Comparison of ENCODE assay signal across 8 cellular contexts in genomic region chr17:79796570-79797491, GRCh38. TPM values are rescaled to one million over a fixed set of nuclear protein-coding genes. Genes with fewer than 3 reads are reported as not detected.
A peak's percentile ranks its signal among the peaks of the same experiment; 100 is the strongest.
DNase-seq lines count a peak whose midpoint lies in the region; ATAC-seq and TF ChIP-seq lines count a peak whose summit lies in the region.

TSS of gene CBX8 (minus strand) at chr17:79797077. CDS start at chr17:79796998, 79 bp downstream.

- TF ChIP-seq EP300 in stomach (IDR thresholded peaks at IDR 0.05), result no peak

- no peak for TF ChIP-seq POLR2A in stomach (IDR thresholded peaks at IDR 0.05)

- H3K27me3 ChIP-seq in HAP-1 (ENCODE audit: low read depth), result no peaks in the 10 kb centered on the region
- peaks cover 49% of the 10 kb centered on the region for H3K27me3 ChIP-seq in MM.1S (replicated peaks; ENCODE audit: insufficient read depth, low read length)
- H3K27me3 ChIP-seq in foreskin keratinocyte, result peaks cover 62% of the 10 kb centered on the region
- H3K27me3 ChIP-seq in stomach, result peaks cover 49 to 81% (median 64%) of the 10 kb centered on the region in 3 donors

- peak within 1 kb of the TSS; percentile 95 for H3K27ac Mint-ChIP-seq in neural crest cell (ENCODE audit: unreplicated experiment)

- H3K27me3 Mint-ChIP-seq in neural crest cell (ENCODE audit: low read depth), result peaks cover 85% of the 10 kb centered on the region

- H3K4me1 Mint-ChIP-seq in neural crest cell, result peaks cover 49% of the 10 kb centered on the region

- peak within 1 kb of the TSS; percentile 98 for H3K4me2 ChIP-seq in MM.1S (ENCODE audit: low read depth, low read length)

- ATAC-seq in foreskin keratinocyte, result peak; percentile 83

- no peaks in the 10 kb centered on the region for H3F3A ChIP-seq in MM.1S (ENCODE audit: insufficient read depth, low read length)

- TF ChIP-seq CTCF in MM.1S (IDR thresholded peaks at IDR 0.05; ENCODE audit: low read length) (no peak), foreskin keratinocyte (conservative IDR thresholded peaks at IDR 0.05) (peak; percentile 57), neural crest cell (conservative IDR thresholded peaks at IDR 0.05) (no peak), stomach (IDR thresholded peaks at IDR 0.05) (peak in 3 of 7 experiments; percentile 12 to 41 (median 40))

- WGBS in stomach, 5 donors, result 0 to 2% (median 1%) methylated on average over 38 to 92 of the region's 92 CpGs

- H3K9me3 ChIP-seq in ES-I3 (ENCODE audit: control insufficient read depth, insufficient read depth, low read length), result peaks cover under 1% of the 10 kb centered on the region; the same call in 1 of the 2 replicates
- H3K9me3 ChIP-seq in HAP-1, result no peaks in the 10 kb centered on the region
- H3K9me3 ChIP-seq in MM.1S (replicated peaks; ENCODE audit: insufficient read depth, low read length), result no peaks in the 10 kb centered on the region
- no peaks in the 10 kb centered on the region for H3K9me3 ChIP-seq in stomach

- in situ Hi-C loops in HAP-1 (cut with MboI; ENCODE audit: low sequenced_read_pairs), result no loop called here

- no peaks in the 10 kb centered on the region for H3K79me2 ChIP-seq in MM.1S (ENCODE audit: low read length)

- H3K36me3 Mint-ChIP-seq in neural crest cell (ENCODE audit: low read depth), result peaks cover 5% of the 10 kb centered on the region

- peak within 1 kb of the TSS; percentile 75 for H2AFZ ChIP-seq in MM.1S (ENCODE audit: low read length)

- H3K36me3 ChIP-seq in ES-I3 (ENCODE audit: insufficient read depth, low read length) (no peaks in the 10 kb centered on the region), HAP-1 (replicated peaks) (peaks cover 13% of the 10 kb centered on the region), MM.1S (replicated peaks; ENCODE audit: insufficient read depth, low read length) (no peaks in the 10 kb centered on the region), stomach (peaks cover 0 to 9% (median 6%) of the 10 kb centered on the region in 4 donors)

- DNase-seq in HAP-1 (ENCODE audit: low spot score in 2 of 2) (peak; percentile 98 to 100), MM.1S (peak; percentile 100), SHP77 treated with DMSO at 0.1 percent for 48 hours (lab: John Stamatoyannopoulos, UW) (peak; percentile 99), activated gamma-delta T cell treated with Interleukin-2 at 50 U/mL for 16 hours (peak; percentile 99), foreskin keratinocyte (peak; percentile 94 to 96), neural crest cell (ENCODE audit: low read depth, low spot score) (peak; percentile 100), stomach (peak; percentile 100)

- intact Hi-C loops in stomach (cut with DNase I; ENCODE audit: low total_unique reads), result loop anchor here (5.0 kb wide), 1 partner anchor 40 kb away; the partner anchor contains the start of gene CBX4

- no peaks in the 10 kb centered on the region for H3K9me2 ChIP-seq in MM.1S (replicated peaks; ENCODE audit: insufficient read depth, low read length)

- H3K9ac ChIP-seq in ES-I3 (ENCODE audit: low read depth, low read length) (peak within 1 kb of the TSS; percentile 80), MM.1S (ENCODE audit: low read length) (peak within 1 kb of the TSS; percentile 93)

- H3K4me1 ChIP-seq in ES-I3 (ENCODE audit: insufficient read depth, low read length) (peaks cover 17% of the 10 kb centered on the region; the same call in 1 of the 2 replicates), HAP-1 (peaks cover 25% of the 10 kb centered on the region), MM.1S (ENCODE audit: low read length) (peaks cover 9% of the 10 kb centered on the region), foreskin keratinocyte (no peaks in the 10 kb centered on the region), stomach (peaks cover 49 to 81% (median 67%) of the 10 kb centered on the region in 4 donors)

- H3K4me3 ChIP-seq in HAP-1 (peak within 1 kb of the TSS; percentile 83), MM.1S (ENCODE audit: low read length) (peak within 1 kb of the TSS; percentile 77), stomach (peak within 1 kb of the TSS; percentile 54 to 75 (median 70))

- H3K27ac ChIP-seq in MM.1S (ENCODE audit: low read length), result peak within 1 kb of the TSS; percentile 57; the same call in 1 of the 2 replicates
- H3K27ac ChIP-seq in foreskin keratinocyte, result no peak within 1 kb of the TSS
- peak within 1 kb of the TSS; percentile 78 to 88 (median 87) for H3K27ac ChIP-seq in stomach

- H4K20me1 ChIP-seq in MM.1S (ENCODE audit: insufficient read depth, low read length), result no peaks in the 10 kb centered on the region

- peak within 1 kb of the TSS; percentile 95 for H3K4me3 Mint-ChIP-seq in neural crest cell

- no peaks in the 10 kb centered on the region for H3K9me3 Mint-ChIP-seq in neural crest cell

RNA-seq across cellular contexts. Expression of gene CBX8, which starts in this region (rescaled TPM):
- 2.9 and 4.5 TPM in 2 replicates for total RNA-seq in foreskin keratinocyte
- 4.5 and 4.7 TPM in 2 replicates for polyA plus RNA-seq in foreskin keratinocyte
- 16.5 and 19.2 TPM in 2 replicates for total RNA-seq in neural crest cell
- total RNA-seq in stomach, result 100 to 1,000 TPM in 1 of 5 donors, 10 to 100 TPM in 1, 1 to 10 TPM in 1, not detected in 2; 2.8 to 140 (median 12.0) TPM
- polyA plus RNA-seq in stomach, result 1 to 10 TPM in 2 of 3 donors, under 1 TPM in 1; 0.76 to 3.4 (median 1.4) TPM
